In genomic region chr10:3925184-3925583, GRCh38 we compare ENCODE assay signal across 29 cellular contexts.
DNase-seq lines count a peak whose midpoint lies in the region; ATAC-seq and TF ChIP-seq lines count a peak whose summit lies in the region.
"Had no signal": no experiment of that assay in that cellular context is flagged by ENCODE, and none has a peak within 500 bp of the region (broad histone marks: within the 10 kb centered on the region; RNA-seq: fewer than 3 reads in every experiment).

No MANE protein-coding gene starts in this region.

- H3K79me2 ChIP-seq in DND-41 (ENCODE audit: insufficient read depth, low read length) (no peaks in the 10 kb centered on the region), PC-3 (ENCODE audit: low read length) (no peaks in the 10 kb centered on the region)

- H4K20me1 ChIP-seq in DND-41 (ENCODE audit: insufficient read depth, low read length) = no peaks in the 10 kb centered on the region
- no peaks in the 10 kb centered on the region for H4K20me1 ChIP-seq in PC-3 (ENCODE audit: low read length)

- 73 to 91% methylated on average over 4 of the region's 4 CpGs for WGBS in thyroid gland, 2 donors

- in situ Hi-C loops in brain microvascular endothelial cell (cut with HindIII; ENCODE audit: low pct_ligation_motif_present, low sequenced_read_pairs) = no loop called here

- no TSS peak for BruUV-seq in PC-3 (replicated peaks; lab: Mats Ljungman, UMichigan)

- no peaks in the 10 kb centered on the region for H3K27me3 ChIP-seq in DND-41 (ENCODE audit: insufficient read depth, low read length, poor library complexity)
- no peaks in the 10 kb centered on the region for H3K27me3 ChIP-seq in PC-3 (ENCODE audit: low read length)
- no peaks in the 10 kb centered on the region for H3K27me3 ChIP-seq in brain microvascular endothelial cell (replicated peaks)
- no peaks in the 10 kb centered on the region for H3K27me3 ChIP-seq in thyroid gland
- H3K27me3 ChIP-seq in uterus = no peaks in the 10 kb centered on the region
- H3K27me3 ChIP-seq: body of pancreas, spleen had no signal

- peak overlapping the region; percentile 41 to 87 for H3K27ac Mint-ChIP-seq in natural killer cell treated with Interleukin-12 subunit alpha and Interleukin-12 subunit beta and Interleukin-15 and Interleukin-18, amount 100 ng/mL, for 72 hours
- H3K27ac Mint-ChIP-seq: memory B cell had no signal

- ATAC-seq in DND-41 (ENCODE audit: insufficient read depth, low read depth) = peak; percentile 40; the same call in 2 of the 3 replicates
- ATAC-seq in PC-3 = no peak
- ATAC-seq in natural killer cell treated with Interleukin-12 subunit alpha and Interleukin-12 subunit beta and Interleukin-15 and Interleukin-18, amount 100 ng/mL, for 72 hours = peak; percentile 65 to 66
- ATAC-seq in HG03520 (IDR thresholded peaks at IDR 0.05; ENCODE audit: unreplicated experiment) = no peak
- ATAC-seq: activated T-cell treated with anti-CD3 and anti-CD28 coated beads, Interleukin-2, amount 50 U/mL, for 4 hours; body of pancreas; Right ventricle myocardium inferior had no signal

- H3K4me3 ChIP-seq in DND-41 (ENCODE audit: low read depth in 1 of 2, low read length in 2 of 2) (no peak overlapping the region), PC-3 (ENCODE audit: low read length) (no peak overlapping the region), brain microvascular endothelial cell (ENCODE audit: low read depth, low read length) (no peak overlapping the region), thyroid gland (replicated peaks in 1 of 3) (no peak overlapping the region), uterus (no peak overlapping the region)
- H3K4me3 ChIP-seq: body of pancreas, spleen, thoracic aorta had no signal

- H3K9me3 Mint-ChIP-seq in natural killer cell treated with Interleukin-12 subunit alpha and Interleukin-12 subunit beta and Interleukin-15 and Interleukin-18, amount 100 ng/mL, for 72 hours = no peaks in the 10 kb centered on the region
- H3K9me3 Mint-ChIP-seq: activated T-cell treated with anti-CD3 and anti-CD28 coated beads, Interleukin-2, amount 50 U/mL, for 4 hours; immature natural killer cell; memory B cell had no signal

- POLR2A ChIA-PET in PC-3 (lab: Charles Lee; ENCODE audit: unreplicated experiment) = no interaction called here

- H3K4me1 Mint-ChIP-seq in natural killer cell treated with Interleukin-12 subunit alpha and Interleukin-12 subunit beta and Interleukin-15 and Interleukin-18, amount 100 ng/mL, for 72 hours (ENCODE audit: low read depth in 2 of 2) = peaks cover 17 to 27% of the 10 kb centered on the region in 2 donors
- H3K4me1 Mint-ChIP-seq: memory B cell had no signal

- peak; percentile 45 for DNase-seq in DND-41
- no peak for DNase-seq in PC-3
- DNase-seq in brain microvascular endothelial cell = no peak
- no peak for DNase-seq in natural killer cell treated with Interleukin-12 subunit alpha and Interleukin-12 subunit beta and Interleukin-15 and Interleukin-18, amount 100 ng/mL, for 72 hours (ENCODE audit: low spot score)
- no peak for DNase-seq in thyroid gland
- DNase-seq in uterus = no peak
- DNase-seq: ACHN; activated CD4-positive, alpha-beta T cell treated with anti-CD3 and anti-CD28 coated beads for 4 hours; activated T-cell treated with anti-CD3 and anti-CD28 coated beads, Interleukin-2, amount 50 U/mL, for 4 hours; body of pancreas; cerebellar nuclear complex; DMS 273 treated with DMSO at 0.1 percent for 48 hours; H7; immature natural killer cell; Kasumi-1; NCI-H1436; NCI-H2081; NCI-H526; OCI-M1; right cardiac atrium; spleen; stimulated activated CD4-positive, alpha-beta T cell treated with anti-CD3 and anti-CD28 coated beads, Interleukin-2, amount 100 ng/mL, for 24 hours; stimulated activated naive CD8-positive, alpha-beta T cell treated with anti-CD3 and anti-CD28 coated beads, Interleukin-15, Interleukin-2, amounts not matched to agents 100 U/mL and 50 U/mL, for 24 hours; T1000; WERI-Rb-1 had no signal

- H3K4me1 ChIP-seq in DND-41 (ENCODE audit: insufficient read depth, low read length) (peaks cover 19% of the 10 kb centered on the region), PC-3 (ENCODE audit: insufficient read depth, low read length) (peaks cover 13% of the 10 kb centered on the region), thyroid gland (no peaks in the 10 kb centered on the region), uterus (no peaks in the 10 kb centered on the region)
- H3K4me1 ChIP-seq: body of pancreas, spleen had no signal

- H3K9me3 ChIP-seq in DND-41 (ENCODE audit: insufficient read depth, low read length, severe bottlenecking) = no peaks in the 10 kb centered on the region
- no peaks in the 10 kb centered on the region for H3K9me3 ChIP-seq in PC-3 (ENCODE audit: low read length)
- H3K9me3 ChIP-seq in thyroid gland = no peaks in the 10 kb centered on the region
- H3K9me3 ChIP-seq in uterus = no peaks in the 10 kb centered on the region
- H3K9me3 ChIP-seq: body of pancreas, spleen, thoracic aorta had no signal

- TF ChIP-seq CTCF in DND-41 (IDR thresholded peaks at IDR 0.05; ENCODE audit: borderline replicate concordance, extremely low read depth, low read length, poor library complexity, severe bottlenecking) (no peak), PC-3 (conservative IDR thresholded peaks at IDR 0.05; ENCODE audit: low read depth, low read length) (no peak), brain microvascular endothelial cell (IDR thresholded peaks at IDR 0.05; ENCODE audit: low read depth, low read length, missing control alignments) (no peak), thyroid gland (IDR thresholded peaks at IDR 0.05) (no peak), uterus (IDR thresholded peaks at IDR 0.05) (no peak)

- peak overlapping the region; percentile 13 for H3K4me3 Mint-ChIP-seq in natural killer cell treated with Interleukin-12 subunit alpha and Interleukin-12 subunit beta and Interleukin-15 and Interleukin-18, amount 100 ng/mL, for 72 hours
- H3K4me3 Mint-ChIP-seq: activated T-cell treated with anti-CD3 and anti-CD28 coated beads, Interleukin-2, amount 50 U/mL, for 4 hours; immature natural killer cell; memory B cell had no signal

- H3K4me2 ChIP-seq in DND-41 (ENCODE audit: insufficient read depth, low read length) (no peak overlapping the region), PC-3 (ENCODE audit: low read length) (no peak overlapping the region)

- CTCF ChIA-PET in PC-3 (lab: Charles Lee) = no interaction called here

- intact Hi-C loops in PC-3 (cut with micrococcal nuclease) = no loop called here
- intact Hi-C loops in thyroid gland (cut with DNase I) = no loop called here
- intact Hi-C loops in uterus (cut with DNase I; ENCODE audit: low total_unique reads) = no loop called here

- no peaks in the 10 kb centered on the region for H3F3A ChIP-seq in PC-3 (ENCODE audit: low read length, unreplicated experiment)

- H2AFZ ChIP-seq in DND-41 (ENCODE audit: low read depth, low read length) (no peak overlapping the region; the same call in 1 of the 2 replicates), PC-3 (ENCODE audit: low read length) (no peak overlapping the region)

- H3K27me3 Mint-ChIP-seq in natural killer cell treated with Interleukin-12 subunit alpha and Interleukin-12 subunit beta and Interleukin-15 and Interleukin-18, amount 100 ng/mL, for 72 hours = no peaks in the 10 kb centered on the region

- H3K9ac ChIP-seq in DND-41 (ENCODE audit: low read depth, low read length) = no peak overlapping the region
- no peak overlapping the region for H3K9ac ChIP-seq in PC-3 (ENCODE audit: low read length)

- H3K36me3 ChIP-seq in DND-41 (ENCODE audit: insufficient read depth, low read length) (no peaks in the 10 kb centered on the region), PC-3 (ENCODE audit: low read depth, low read length) (no peaks in the 10 kb centered on the region), brain microvascular endothelial cell (replicated peaks) (no peaks in the 10 kb centered on the region), thyroid gland (no peaks in the 10 kb centered on the region), uterus (no peaks in the 10 kb centered on the region)
- H3K36me3 ChIP-seq: spleen, thoracic aorta, WERI-Rb-1 had no signal

- H3K9me2 ChIP-seq in PC-3 (replicated peaks; ENCODE audit: low read length) = no peaks in the 10 kb centered on the region

- 0 out of 2 replicates have a peak overlapping the region, but pooled peaks have one; percentile 9 for H3K27ac ChIP-seq in DND-41 (ENCODE audit: low read length)
- H3K27ac ChIP-seq in PC-3 (ENCODE audit: low read length) = peak overlapping the region; percentile 80
- peak overlapping the region; percentile 8 for H3K27ac ChIP-seq in brain microvascular endothelial cell
- no peak overlapping the region for H3K27ac ChIP-seq in thyroid gland
- no peak overlapping the region for H3K27ac ChIP-seq in uterus
- H3K27ac ChIP-seq: body of pancreas, spleen, thoracic aorta, WERI-Rb-1 had no signal

- no peak for TF ChIP-seq POLR2A in thyroid gland (IDR thresholded peaks at IDR 0.05)
- TF ChIP-seq POLR2A in uterus (IDR thresholded peaks at IDR 0.05) = no peak

- no peaks in the 10 kb centered on the region for H3K36me3 Mint-ChIP-seq in natural killer cell treated with Interleukin-12 subunit alpha and Interleukin-12 subunit beta and Interleukin-15 and Interleukin-18, amount 100 ng/mL, for 72 hours
- H3K36me3 Mint-ChIP-seq: memory B cell had no signal

Comparison
In these comparisons a context has a peak if more than half of its experiments do, and no peak if none do; other contexts are left out.
1. ATAC-seq: peak in DND-41 (single experiment) and natural killer cell treated with Interleukin-12 subunit alpha and Interleukin-12 subunit beta and Interleukin-15 and Interleukin-18, amount 100 ng/mL, for 72 hours (2 of 2); none in PC-3 (single experiment) and HG03520 (single experiment).
2. H3K27ac ChIP-seq: peak in DND-41 (single experiment), PC-3 (single experiment) and brain microvascular endothelial cell (single experiment); none in thyroid gland (0 of 3) and uterus (0 of 2).